ENCODE assay signal across 1 cellular context in genomic region chr2:20582600-20583221, GRCh38.
TF ChIP-seq lines count a peak whose summit lies in the region.

No MANE protein-coding gene starts in this region.

TF ChIP-seq in HCT116, 20 proteins besides CTCF, POLR2A, EP300 and RAD21:
- TF ChIP-seq POLR2AphosphoS5 (IDR thresholded peaks at IDR 0.05; ENCODE audit: low read depth, low read length) (no peak), CEBPB (IDR thresholded peaks at IDR 0.05; ENCODE audit: low read depth) (no peak), CBX3 (IDR thresholded peaks at IDR 0.05; ENCODE audit: low read depth) (no peak), ELF1 (IDR thresholded peaks at IDR 0.05; ENCODE audit: borderline replicate concordance, low read depth) (no peak), SP1 (IDR thresholded peaks at IDR 0.05; ENCODE audit: low read depth) (no peak), MAX (IDR thresholded peaks at IDR 0.05) (no peak), ATF3 (IDR thresholded peaks at IDR 0.05) (no peak), ZBTB33 (IDR thresholded peaks at IDR 0.05; ENCODE audit: extremely low read depth, insufficient replicate concordance, low read length) (no peak), TCF7L2 (IDR thresholded peaks at IDR 0.05; ENCODE audit: borderline replicate concordance, extremely low read depth, insufficient read depth, insufficient read length) (no peak), FOSL1 (IDR thresholded peaks at IDR 0.05; ENCODE audit: low read depth) (no peak), EGR1 (IDR thresholded peaks at IDR 0.05; ENCODE audit: low read depth) (no peak), SRF (IDR thresholded peaks at IDR 0.05; ENCODE audit: low read depth) (no peak)
- TF ChIP-seq, protein P1, sequence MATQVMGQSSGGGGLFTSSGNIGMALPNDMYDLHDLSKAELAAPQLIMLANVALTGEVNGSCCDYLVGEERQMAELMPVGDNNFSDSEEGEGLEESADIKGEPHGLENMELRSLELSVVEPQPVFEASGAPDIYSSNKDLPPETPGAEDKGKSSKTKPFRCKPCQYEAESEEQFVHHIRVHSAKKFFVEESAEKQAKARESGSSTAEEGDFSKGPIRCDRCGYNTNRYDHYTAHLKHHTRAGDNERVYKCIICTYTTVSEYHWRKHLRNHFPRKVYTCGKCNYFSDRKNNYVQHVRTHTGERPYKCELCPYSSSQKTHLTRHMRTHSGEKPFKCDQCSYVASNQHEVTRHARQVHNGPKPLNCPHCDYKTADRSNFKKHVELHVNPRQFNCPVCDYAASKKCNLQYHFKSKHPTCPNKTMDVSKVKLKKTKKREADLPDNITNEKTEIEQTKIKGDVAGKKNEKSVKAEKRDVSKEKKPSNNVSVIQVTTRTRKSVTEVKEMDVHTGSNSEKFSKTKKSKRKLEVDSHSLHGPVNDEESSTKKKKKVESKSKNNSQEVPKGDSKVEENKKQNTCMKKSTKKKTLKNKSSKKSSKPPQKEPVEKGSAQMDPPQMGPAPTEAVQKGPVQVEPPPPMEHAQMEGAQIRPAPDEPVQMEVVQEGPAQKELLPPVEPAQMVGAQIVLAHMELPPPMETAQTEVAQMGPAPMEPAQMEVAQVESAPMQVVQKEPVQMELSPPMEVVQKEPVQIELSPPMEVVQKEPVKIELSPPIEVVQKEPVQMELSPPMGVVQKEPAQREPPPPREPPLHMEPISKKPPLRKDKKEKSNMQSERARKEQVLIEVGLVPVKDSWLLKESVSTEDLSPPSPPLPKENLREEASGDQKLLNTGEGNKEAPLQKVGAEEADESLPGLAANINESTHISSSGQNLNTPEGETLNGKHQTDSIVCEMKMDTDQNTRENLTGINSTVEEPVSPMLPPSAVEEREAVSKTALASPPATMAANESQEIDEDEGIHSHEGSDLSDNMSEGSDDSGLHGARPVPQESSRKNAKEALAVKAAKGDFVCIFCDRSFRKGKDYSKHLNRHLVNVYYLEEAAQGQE (IDR thresholded peaks at IDR 0.05; ENCODE audit: low read depth), result no peak
